In the genomic region with DNA sequence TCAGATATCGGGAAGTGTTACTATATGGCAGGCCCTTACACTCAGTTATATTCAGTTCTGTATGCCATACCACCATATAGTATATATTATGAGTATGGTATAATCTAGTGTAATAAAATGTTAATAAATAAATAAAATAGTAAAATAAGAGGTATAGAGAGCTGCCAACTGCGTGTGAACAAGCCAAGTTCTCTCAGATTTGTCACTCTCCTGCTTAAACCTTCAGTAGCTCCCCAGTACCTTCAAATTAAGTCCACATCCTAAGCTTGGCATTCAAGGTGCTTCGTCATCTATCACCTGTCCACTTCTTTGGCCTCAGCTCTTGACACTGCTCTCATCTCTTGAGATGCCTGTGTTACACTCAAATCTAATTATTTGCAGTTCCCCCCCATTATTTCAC, we compare ENCODE assay signal across 28 cellular contexts.
"Had no signal": no experiment of that assay in that cellular context is flagged by ENCODE, and none has a peak within 500 bp of the region (broad histone marks: within the 10 kb centered on the region; RNA-seq: fewer than 3 reads in every experiment).

No MANE protein-coding gene starts in this region.

- H3K27me3 ChIP-seq: hepatocyte, pancreas, suprapubic skin, tibial artery, upper lobe of left lung, vagina had no signal

- ATAC-seq: naive thymus-derived CD4-positive, alpha-beta T cell; natural killer cell treated with Interleukin-12 subunit alpha and Interleukin-12 subunit beta and Interleukin-15 and Interleukin-18, amount 100 ng/mL, for 72 hours; pancreas; right cardiac atrium; sciatic nerve; stimulated activated naive B cell treated with anti-CD40 and anti-IgM and Interleukin-4, amounts not matched to agents 10 μg/mL and 1 μg/mL and 100 μg/mL, for 72 hours had no signal

- DNase-seq: islet precursor cell; left ventricle myocardium inferior; mesendoderm; midbrain; mucosa of descending colon; naive thymus-derived CD4-positive, alpha-beta T cell; nucleus accumbens; pancreas; posterior cingulate gyrus; retina; right cardiac atrium; stimulated activated CD4-positive, alpha-beta T cell treated with anti-CD3 and anti-CD28 coated beads, Interleukin-12 subunit alpha, Interleukin-12 subunit beta, amount 100 ng/mL, for 4 hours; stimulated activated CD4-positive, alpha-beta T cell treated with anti-CD3 and anti-CD28 coated beads, Interleukin-15, amount 100 ng/mL, for 24 hours; stimulated activated CD4-positive, alpha-beta T cell treated with anti-CD3 and anti-CD28 coated beads, Interleukin-2, amount 100 ng/mL, for 24 hours; stimulated activated CD4-positive, alpha-beta T cell treated with anti-CD3 and anti-CD28 coated beads, Interleukin-4, amount 100 ng/mL, for 1 hour; stimulated activated naive B cell treated with anti-CD40 and anti-IgM and Interleukin-4, amounts not matched to agents 10 μg/mL and 1 μg/mL and 100 μg/mL, for 72 hours; tibial artery; upper lobe of left lung had no signal

- H3K4me2 ChIP-seq: hepatocyte had no signal

- H3K4me1 ChIP-seq: left ventricle myocardium inferior, pancreas, tibial artery, upper lobe of left lung, vagina had no signal

- H3K36me3 Mint-ChIP-seq: naive thymus-derived CD4-positive, alpha-beta T cell; natural killer cell treated with Interleukin-12 subunit alpha and Interleukin-12 subunit beta and Interleukin-15 and Interleukin-18, amount 100 ng/mL, for 72 hours; stimulated activated naive B cell treated with anti-CD40 and anti-IgM and Interleukin-4, amounts not matched to agents 10 μg/mL and 1 μg/mL and 100 μg/mL, for 72 hours had no signal

- H3K4me3 Mint-ChIP-seq: naive thymus-derived CD4-positive, alpha-beta T cell; natural killer cell treated with Interleukin-12 subunit alpha and Interleukin-12 subunit beta and Interleukin-15 and Interleukin-18, amount 100 ng/mL, for 72 hours; stimulated activated naive B cell treated with anti-CD40 and anti-IgM and Interleukin-4, amounts not matched to agents 10 μg/mL and 1 μg/mL and 100 μg/mL, for 72 hours; stimulated activated naive CD8-positive, alpha-beta T cell treated with anti-CD3 and anti-CD28 coated beads, Interleukin-15, Interleukin-2, amounts not matched to agents 100 ng/mL and 50 ng/mL, for 24 hours had no signal

- H2AFZ ChIP-seq: hepatocyte had no signal

- H3K4me3 ChIP-seq: hepatocyte, left ventricle myocardium inferior, lung, mucosa of descending colon, pancreas, prostate gland, skin epidermis, suprapubic skin, thoracic aorta, tibial artery, upper lobe of left lung, vagina had no signal

- H3K9me3 ChIP-seq: left ventricle myocardium inferior, mucosa of descending colon, pancreas, prostate gland, suprapubic skin, thoracic aorta, tibial artery, upper lobe of left lung, vagina had no signal

- H3K27ac ChIP-seq: hepatocyte, left ventricle myocardium inferior, pancreas, suprapubic skin, thoracic aorta, tibial artery, upper lobe of left lung, vagina had no signal

- H3K79me2 ChIP-seq: hepatocyte had no signal

- H3K27me3 Mint-ChIP-seq: stimulated activated naive CD8-positive, alpha-beta T cell treated with anti-CD3 and anti-CD28 coated beads, Interleukin-15, Interleukin-2, amounts not matched to agents 100 ng/mL and 50 ng/mL, for 24 hours had no signal

- H3K9me3 Mint-ChIP-seq: natural killer cell treated with Interleukin-12 subunit alpha and Interleukin-12 subunit beta and Interleukin-15 and Interleukin-18, amount 100 ng/mL, for 72 hours; stimulated activated naive CD8-positive, alpha-beta T cell treated with anti-CD3 and anti-CD28 coated beads, Interleukin-15, Interleukin-2, amounts not matched to agents 100 ng/mL and 50 ng/mL, for 24 hours had no signal

- H3K27ac Mint-ChIP-seq: naive thymus-derived CD4-positive, alpha-beta T cell; natural killer cell treated with Interleukin-12 subunit alpha and Interleukin-12 subunit beta and Interleukin-15 and Interleukin-18, amount 100 ng/mL, for 72 hours; stimulated activated naive B cell treated with anti-CD40 and anti-IgM and Interleukin-4, amounts not matched to agents 10 μg/mL and 1 μg/mL and 100 μg/mL, for 72 hours; stimulated activated naive CD8-positive, alpha-beta T cell treated with anti-CD3 and anti-CD28 coated beads, Interleukin-15, Interleukin-2, amounts not matched to agents 100 ng/mL and 50 ng/mL, for 24 hours had no signal

- H3K36me3 ChIP-seq: left ventricle myocardium inferior, pancreas, prostate gland, suprapubic skin, thoracic aorta, tibial artery, upper lobe of left lung, vagina had no signal

- H3K4me1 Mint-ChIP-seq: stimulated activated naive B cell treated with anti-CD40 and anti-IgM and Interleukin-4, amounts not matched to agents 10 μg/mL and 1 μg/mL and 100 μg/mL, for 72 hours had no signal
